1 cellular context compared by ENCODE assay signal in genomic region chr17:63446981-63447687, GRCh38.
TF ChIP-seq lines count a peak whose summit lies in the region.

No MANE protein-coding gene starts in this region.

TF ChIP-seq in K562, 482 proteins besides CTCF, POLR2A, EP300 and RAD21 (continued from another document and continues in another):
- 0 out of 4 replicates have a peak, but pooled peaks of 1 of the 2 experiments have one; percentile 15 for TF ChIP-seq ZNF639 (CRISPR knock-in tag; conservative IDR thresholded peaks at IDR 0.05 in 1 of 2, IDR thresholded peaks at IDR 0.05 in 1 of 2)
- no peak for TF ChIP-seq USF1 (CRISPR knock-in tag; IDR thresholded peaks at IDR 0.05)
- no peak for TF ChIP-seq MEF2D (tag; conservative IDR thresholded peaks at IDR 0.05; ENCODE audit: low read depth)
- TF ChIP-seq KDM5B (IDR thresholded peaks at IDR 0.05; ENCODE audit: insufficient replicate concordance, low read depth, low read length): peak; percentile 69
- peak; percentile 22; the same call in 1 of the 2 replicates for TF ChIP-seq ZNF76 (CRISPR knock-in tag; IDR thresholded peaks at IDR 0.05; ENCODE audit: borderline replicate concordance)
- TF ChIP-seq ZNF175 (CRISPR knock-in tag; IDR thresholded peaks at IDR 0.05; ENCODE audit: low read depth): peak; percentile 68; the same call in 1 of the 2 replicates
- TF ChIP-seq, protein P1, sequence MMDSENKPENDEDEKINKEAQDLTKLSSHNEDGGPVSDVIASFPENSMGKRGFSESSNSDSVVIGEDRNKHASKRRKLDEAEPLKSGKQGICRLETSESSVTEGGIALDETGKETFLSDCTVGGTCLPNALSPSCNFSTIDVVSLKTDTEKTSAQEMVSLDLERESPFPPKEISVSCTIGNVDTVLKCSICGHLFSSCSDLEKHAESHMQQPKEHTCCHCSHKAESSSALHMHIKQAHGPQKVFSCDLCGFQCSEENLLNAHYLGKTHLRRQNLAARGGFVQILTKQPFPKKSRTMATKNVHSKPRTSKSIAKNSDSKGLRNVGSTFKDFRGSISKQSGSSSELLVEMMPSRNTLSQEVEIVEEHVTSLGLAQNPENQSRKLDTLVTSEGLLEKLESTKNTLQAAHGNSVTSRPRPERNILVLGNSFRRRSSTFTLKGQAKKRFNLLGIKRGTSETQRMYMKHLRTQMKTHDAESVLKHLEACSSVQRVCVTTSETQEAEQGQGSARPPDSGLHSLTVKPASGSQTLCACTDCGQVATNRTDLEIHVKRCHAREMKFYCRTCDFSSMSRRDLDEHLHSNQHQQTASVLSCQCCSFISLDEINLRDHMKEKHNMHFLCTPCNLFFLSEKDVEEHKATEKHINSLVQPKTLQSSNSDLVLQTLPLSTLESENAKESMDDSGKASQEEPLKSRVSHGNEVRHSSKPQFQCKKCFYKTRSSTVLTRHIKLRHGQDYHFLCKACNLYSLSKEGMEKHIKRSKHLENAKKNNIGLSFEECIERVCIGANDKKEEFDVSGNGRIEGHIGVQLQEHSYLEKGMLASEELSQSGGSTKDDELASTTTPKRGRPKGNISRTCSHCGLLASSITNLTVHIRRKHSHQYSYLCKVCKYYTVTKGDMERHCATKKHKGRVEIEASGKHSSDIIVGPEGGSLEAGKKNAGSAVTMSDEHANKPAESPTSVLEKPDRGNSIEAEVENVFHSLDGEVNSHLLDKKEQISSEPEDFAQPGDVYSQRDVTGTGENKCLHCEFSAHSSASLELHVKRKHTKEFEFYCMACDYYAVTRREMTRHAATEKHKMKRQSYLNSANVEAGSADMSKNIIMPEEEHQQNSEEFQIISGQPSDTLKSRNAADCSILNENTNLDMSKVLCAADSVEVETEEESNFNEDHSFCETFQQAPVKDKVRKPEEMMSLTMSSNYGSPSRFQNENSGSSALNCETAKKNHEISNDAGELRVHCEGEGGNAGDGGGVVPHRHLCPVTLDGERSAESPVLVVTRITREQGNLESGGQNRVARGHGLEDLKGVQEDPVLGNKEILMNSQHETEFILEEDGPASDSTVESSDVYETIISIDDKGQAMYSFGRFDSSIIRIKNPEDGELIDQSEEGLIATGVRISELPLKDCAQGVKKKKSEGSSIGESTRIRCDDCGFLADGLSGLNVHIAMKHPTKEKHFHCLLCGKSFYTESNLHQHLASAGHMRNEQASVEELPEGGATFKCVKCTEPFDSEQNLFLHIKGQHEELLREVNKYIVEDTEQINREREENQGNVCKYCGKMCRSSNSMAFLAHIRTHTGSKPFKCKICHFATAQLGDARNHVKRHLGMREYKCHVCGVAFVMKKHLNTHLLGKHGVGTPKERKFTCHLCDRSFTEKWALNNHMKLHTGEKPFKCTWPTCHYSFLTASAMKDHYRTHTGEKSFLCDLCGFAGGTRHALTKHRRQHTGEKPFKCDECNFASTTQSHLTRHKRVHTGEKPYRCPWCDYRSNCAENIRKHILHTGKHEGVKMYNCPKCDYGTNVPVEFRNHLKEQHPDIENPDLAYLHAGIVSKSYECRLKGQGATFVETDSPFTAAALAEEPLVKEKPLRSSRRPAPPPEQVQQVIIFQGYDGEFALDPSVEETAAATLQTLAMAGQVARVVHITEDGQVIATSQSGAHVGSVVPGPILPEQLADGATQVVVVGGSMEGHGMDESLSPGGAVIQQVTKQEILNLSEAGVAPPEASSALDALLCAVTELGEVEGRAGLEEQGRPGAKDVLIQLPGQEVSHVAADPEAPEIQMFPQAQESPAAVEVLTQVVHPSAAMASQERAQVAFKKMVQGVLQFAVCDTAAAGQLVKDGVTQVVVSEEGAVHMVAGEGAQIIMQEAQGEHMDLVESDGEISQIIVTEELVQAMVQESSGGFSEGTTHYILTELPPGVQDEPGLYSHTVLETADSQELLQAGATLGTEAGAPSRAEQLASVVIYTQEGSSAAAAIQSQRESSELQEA (IDR thresholded peaks at IDR 0.05; ENCODE audit: low read depth): no peak
- no peak for TF ChIP-seq PREB (CRISPR knock-in tag; IDR thresholded peaks at IDR 0.05)
- TF ChIP-seq KLF1 (tag; IDR thresholded peaks at IDR 0.05): no peak
- TF ChIP-seq ZKSCAN3 (CRISPR knock-in tag; IDR thresholded peaks at IDR 0.05): no peak
- peak; percentile 17; the same call in 1 of the 2 replicates for TF ChIP-seq RNF2 (IDR thresholded peaks at IDR 0.05)
- TF ChIP-seq ATF7 (IDR thresholded peaks at IDR 0.05): no peak
- peak; percentile 31; the same call in 1 of the 2 replicates for TF ChIP-seq ELF2 (CRISPR knock-in tag; IDR thresholded peaks at IDR 0.05)
- no peak for TF ChIP-seq STAG1 (CRISPR knock-in tag; IDR thresholded peaks at IDR 0.05; ENCODE audit: borderline replicate concordance)
- TF ChIP-seq, protein P2, sequence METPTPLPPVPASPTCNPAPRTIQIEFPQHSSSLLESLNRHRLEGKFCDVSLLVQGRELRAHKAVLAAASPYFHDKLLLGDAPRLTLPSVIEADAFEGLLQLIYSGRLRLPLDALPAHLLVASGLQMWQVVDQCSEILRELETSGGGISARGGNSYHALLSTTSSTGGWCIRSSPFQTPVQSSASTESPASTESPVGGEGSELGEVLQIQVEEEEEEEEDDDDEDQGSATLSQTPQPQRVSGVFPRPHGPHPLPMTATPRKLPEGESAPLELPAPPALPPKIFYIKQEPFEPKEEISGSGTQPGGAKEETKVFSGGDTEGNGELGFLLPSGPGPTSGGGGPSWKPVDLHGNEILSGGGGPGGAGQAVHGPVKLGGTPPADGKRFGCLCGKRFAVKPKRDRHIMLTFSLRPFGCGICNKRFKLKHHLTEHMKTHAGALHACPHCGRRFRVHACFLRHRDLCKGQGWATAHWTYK (CRISPR knock-in tag; IDR thresholded peaks at IDR 0.05): peak; percentile 64; the same call in 1 of the 2 replicates
- no peak for TF ChIP-seq ASH1L (IDR thresholded peaks at IDR 0.05; ENCODE audit: borderline replicate concordance, low read depth, partially characterized antibody)
- TF ChIP-seq BRCA1 (IDR thresholded peaks at IDR 0.05): no peak
- no peak for TF ChIP-seq BRCA1 (CRISPR knock-in tag; IDR thresholded peaks at IDR 0.05)
- no peak for TF ChIP-seq CHCHD3 (CRISPR knock-in tag; IDR thresholded peaks at IDR 0.05)
- no peak for TF ChIP-seq ZNF507 (tag; conservative IDR thresholded peaks at IDR 0.05)
- TF ChIP-seq, protein P3, sequence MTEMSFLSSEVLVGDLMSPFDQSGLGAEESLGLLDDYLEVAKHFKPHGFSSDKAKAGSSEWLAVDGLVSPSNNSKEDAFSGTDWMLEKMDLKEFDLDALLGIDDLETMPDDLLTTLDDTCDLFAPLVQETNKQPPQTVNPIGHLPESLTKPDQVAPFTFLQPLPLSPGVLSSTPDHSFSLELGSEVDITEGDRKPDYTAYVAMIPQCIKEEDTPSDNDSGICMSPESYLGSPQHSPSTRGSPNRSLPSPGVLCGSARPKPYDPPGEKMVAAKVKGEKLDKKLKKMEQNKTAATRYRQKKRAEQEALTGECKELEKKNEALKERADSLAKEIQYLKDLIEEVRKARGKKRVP (CRISPR knock-in tag; IDR thresholded peaks at IDR 0.05): peak; percentile 75; the same call in 1 of the 2 replicates
- TF ChIP-seq, protein P4, sequence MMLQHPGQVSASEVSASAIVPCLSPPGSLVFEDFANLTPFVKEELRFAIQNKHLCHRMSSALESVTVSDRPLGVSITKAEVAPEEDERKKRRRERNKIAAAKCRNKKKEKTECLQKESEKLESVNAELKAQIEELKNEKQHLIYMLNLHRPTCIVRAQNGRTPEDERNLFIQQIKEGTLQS (IDR thresholded peaks at IDR 0.05): no peak
- TF ChIP-seq, protein P4 (CRISPR knock-in tag; conservative IDR thresholded peaks at IDR 0.05): no peak
- TF ChIP-seq TCFL5 (CRISPR knock-in tag; conservative IDR thresholded peaks at IDR 0.05): no peak
- TF ChIP-seq, protein P5, sequence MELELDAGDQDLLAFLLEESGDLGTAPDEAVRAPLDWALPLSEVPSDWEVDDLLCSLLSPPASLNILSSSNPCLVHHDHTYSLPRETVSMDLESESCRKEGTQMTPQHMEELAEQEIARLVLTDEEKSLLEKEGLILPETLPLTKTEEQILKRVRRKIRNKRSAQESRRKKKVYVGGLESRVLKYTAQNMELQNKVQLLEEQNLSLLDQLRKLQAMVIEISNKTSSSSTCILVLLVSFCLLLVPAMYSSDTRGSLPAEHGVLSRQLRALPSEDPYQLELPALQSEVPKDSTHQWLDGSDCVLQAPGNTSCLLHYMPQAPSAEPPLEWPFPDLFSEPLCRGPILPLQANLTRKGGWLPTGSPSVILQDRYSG (tag; conservative IDR thresholded peaks at IDR 0.05; ENCODE audit: low read depth): peak; percentile 76; the same call in 1 of the 2 replicates
- no peak for TF ChIP-seq KLF16 (IDR thresholded peaks at IDR 0.05)
- TF ChIP-seq LCOR (CRISPR knock-in tag; IDR thresholded peaks at IDR 0.05): no peak
- no peak for TF ChIP-seq MECOM (CRISPR knock-in tag; IDR thresholded peaks at IDR 0.05)
- no peak for TF ChIP-seq TAF9B (IDR thresholded peaks at IDR 0.05; ENCODE audit: partially characterized antibody)
- no peak; the same call in 1 of the 2 replicates for TF ChIP-seq CBFA2T3 (IDR thresholded peaks at IDR 0.05)
- TF ChIP-seq TCF7 (IDR thresholded peaks at IDR 0.05; ENCODE audit: borderline replicate concordance): no peak
- TF ChIP-seq MTA2 (IDR thresholded peaks at IDR 0.05; ENCODE audit: low read depth): no peak
- 0 out of 2 replicates have a peak, but pooled peaks have one; percentile 24 for TF ChIP-seq ARID3B (CRISPR knock-in tag; IDR thresholded peaks at IDR 0.05; ENCODE audit: borderline replicate concordance)
- no peak for TF ChIP-seq CC2D1A (IDR thresholded peaks at IDR 0.05)
- TF ChIP-seq, protein P6, sequence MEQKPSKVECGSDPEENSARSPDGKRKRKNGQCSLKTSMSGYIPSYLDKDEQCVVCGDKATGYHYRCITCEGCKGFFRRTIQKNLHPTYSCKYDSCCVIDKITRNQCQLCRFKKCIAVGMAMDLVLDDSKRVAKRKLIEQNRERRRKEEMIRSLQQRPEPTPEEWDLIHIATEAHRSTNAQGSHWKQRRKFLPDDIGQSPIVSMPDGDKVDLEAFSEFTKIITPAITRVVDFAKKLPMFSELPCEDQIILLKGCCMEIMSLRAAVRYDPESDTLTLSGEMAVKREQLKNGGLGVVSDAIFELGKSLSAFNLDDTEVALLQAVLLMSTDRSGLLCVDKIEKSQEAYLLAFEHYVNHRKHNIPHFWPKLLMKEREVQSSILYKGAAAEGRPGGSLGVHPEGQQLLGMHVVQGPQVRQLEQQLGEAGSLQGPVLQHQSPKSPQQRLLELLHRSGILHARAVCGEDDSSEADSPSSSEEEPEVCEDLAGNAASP (IDR thresholded peaks at IDR 0.05): no peak
- no peak for TF ChIP-seq NCOR1 (IDR thresholded peaks at IDR 0.05)
- peak; percentile 87 for TF ChIP-seq ETV5 (CRISPR knock-in tag; IDR thresholded peaks at IDR 0.05; ENCODE audit: low read depth)
- TF ChIP-seq HNRNPL (IDR thresholded peaks at IDR 0.05; ENCODE audit: low read depth, low read length): no peak
